In genomic region chr14:90651405-90651804, GRCh38 we compare ENCODE assay signal across 27 cellular contexts.
DNase-seq lines count a peak whose midpoint lies in the region; ATAC-seq and TF ChIP-seq lines count a peak whose summit lies in the region.
"Had no signal": no experiment of that assay in that cellular context is flagged by ENCODE, and none has a peak within 500 bp of the region (broad histone marks: within the 10 kb centered on the region; RNA-seq: fewer than 3 reads in every experiment).

No MANE protein-coding gene starts in this region.

- no peak overlapping the region for H3K4me3 ChIP-seq in sigmoid colon
- H3K4me3 ChIP-seq: BLaER1 treated with 17β-estradiol and CSF1 and Interleukin-3, amounts not matched to agents 10 nM and 100 nM; GM12878; K562 had no signal

- H2BK120ac ChIP-seq in H9 (ENCODE audit: low read depth, low read length, poor library complexity, severe bottlenecking), result no peak overlapping the region

- no peak for TF ChIP-seq EP300 in sigmoid colon (IDR thresholded peaks at IDR 0.05)

- TF ChIP-seq POLR2A in sigmoid colon (IDR thresholded peaks at IDR 0.05), result no peak

- peaks cover 0 to 5% (median 5%) of the 10 kb centered on the region in 3 experiments; a peak in 2 of 7 replicates for H3K36me3 Mint-ChIP-seq in H9 (ENCODE audit: insufficient read depth in 1 of 3, low read depth in 3 of 3)
- H3K36me3 Mint-ChIP-seq: CD4-positive, alpha-beta memory T cell had no signal

- H2AFZ ChIP-seq in H9 (ENCODE audit: low read length), result no peak overlapping the region

- no peaks in the 10 kb centered on the region for H3K9me3 Mint-ChIP-seq in H9
- H3K9me3 Mint-ChIP-seq: CD4-positive, alpha-beta memory T cell; HFFc6 had no signal

- no peak overlapping the region for H4K8ac ChIP-seq in H9 (replicated peaks; ENCODE audit: insufficient read length, low read depth, low read length)

- DNase-seq in H9 (no peak), caudate nucleus (lab: John Stamatoyannopoulos, UW) (no peak), sigmoid colon (no peak), NCI-H128 (lab: John Stamatoyannopoulos, UW; ENCODE audit: unreplicated experiment) (no peak), NCI-H524 (lab: John Stamatoyannopoulos, UW) (no peak), left cardiac atrium (no peak)
- DNase-seq in effector CD4-positive, alpha-beta T cell, result no peak
- DNase-seq: ACHN; Caco-2; CD4-positive, alpha-beta memory T cell; DMS 273 treated with DMSO at 0.1 percent for 48 hours; DND-41; H7; HFFc6; MM.1S; NCI-H1092 treated with DMSO at 0.1 percent for 48 hours; NCI-H2029 treated with DMSO at 0.1 percent for 48 hours; NCI-H345; NCI-H524 treated with DMSO at 0.1 percent for 48 hours; NCI-H82; SIG-M5 had no signal

- no peak overlapping the region for H3K23ac ChIP-seq in H9 (ENCODE audit: insufficient read length, low read depth, low read length)

- intact Hi-C loops in sigmoid colon (cut with DNase I) (no loop called here), left cardiac atrium (cut with DNase I) (no loop called here)

- no peak overlapping the region for H2BK20ac ChIP-seq in H9 (ENCODE audit: low read depth, low read length, poor library complexity, severe bottlenecking)

- H2BK12ac ChIP-seq in H9 (ENCODE audit: insufficient read length, low read depth, low read length), result no peak overlapping the region

- no peak overlapping the region for H2BK15ac ChIP-seq in H9 (ENCODE audit: low read depth, low read length)

- no peak overlapping the region for H2AK5ac ChIP-seq in H9 (ENCODE audit: insufficient read length, low read length)

- no peak overlapping the region for H3K4ac ChIP-seq in H9 (ENCODE audit: low read depth, low read length)

- peak overlapping the region in 2 of 3 experiments; percentile 64 to 73; a peak in 2 of 7 replicates for H3K27ac Mint-ChIP-seq in H9
- H3K27ac Mint-ChIP-seq: CD4-positive, alpha-beta memory T cell; HFFc6 had no signal

- H4K5ac ChIP-seq in H9 (ENCODE audit: insufficient read length, low read depth, low read length), result no peak overlapping the region

- no peak overlapping the region for H3K4me3 Mint-ChIP-seq in H9
- H3K4me3 Mint-ChIP-seq: CD4-positive, alpha-beta memory T cell; HFFc6 had no signal

- no peaks in the 10 kb centered on the region for H3K9me3 ChIP-seq in H9 (ENCODE audit: control insufficient read depth, low read depth, low read length)
- H3K9me3 ChIP-seq in sigmoid colon, result no peaks in the 10 kb centered on the region
- H3K9me3 ChIP-seq: BLaER1 treated with 17β-estradiol and CSF1 and Interleukin-3, amounts not matched to agents 10 nM and 100 nM; Caco-2 had no signal

- no peaks in the 10 kb centered on the region for H3K79me2 ChIP-seq in H9 (ENCODE audit: insufficient read depth, low read length)

- WGBS in H9 (ENCODE audit: extremely low coverage, insufficient read length, low lambda C conversion rate), result no CpG with 5 or more reads among the region's 3 CpGs
- WGBS in sigmoid colon, 2 donors, result 82 to 87% methylated on average over 3 of the region's 3 CpGs

- peaks cover 40 to 47% of the 10 kb centered on the region in 2 experiments for H3K4me1 Mint-ChIP-seq in H9
- H3K4me1 Mint-ChIP-seq: CD4-positive, alpha-beta memory T cell had no signal

- no peak overlapping the region for H4K91ac ChIP-seq in H9 (ENCODE audit: insufficient read length, low read depth, low read length)

- H3K4me1 ChIP-seq in H9 (ENCODE audit: insufficient read depth, low read length), result peaks cover 6% of the 10 kb centered on the region; the same call in 1 of the 2 replicates
- peaks cover 0 to 58% (median 41%) of the 10 kb centered on the region in 4 donors for H3K4me1 ChIP-seq in sigmoid colon

- H3T11ph ChIP-seq in H9 (ENCODE audit: low read length), result no peak overlapping the region

- TF ChIP-seq CTCF in H9 (conservative IDR thresholded peaks at IDR 0.05), result no peak
- TF ChIP-seq CTCF in sigmoid colon (IDR thresholded peaks at IDR 0.05), result no peak

- H3K9ac ChIP-seq in H9 (ENCODE audit: extremely low read depth, insufficient read length, low read length), result no peak overlapping the region
- H3K9ac ChIP-seq: BLaER1 treated with 17β-estradiol and CSF1 and Interleukin-3, amounts not matched to agents 10 nM and 100 nM had no signal

- H3K27me3 Mint-ChIP-seq in H9 (ENCODE audit: low read depth), result no peaks in the 10 kb centered on the region
- H3K27me3 Mint-ChIP-seq: CD4-positive, alpha-beta memory T cell had no signal

- no peaks in the 10 kb centered on the region for H4K20me1 ChIP-seq in H9 (ENCODE audit: control insufficient read depth, insufficient read depth, insufficient read length)
- H4K20me1 ChIP-seq: BLaER1 treated with 17β-estradiol and CSF1 and Interleukin-3, amounts not matched to agents 10 nM and 100 nM had no signal

- H2BK5ac ChIP-seq in H9 (ENCODE audit: insufficient read length, low read length), result no peak overlapping the region

- no peaks in the 10 kb centered on the region for H3K23me2 ChIP-seq in H9 (ENCODE audit: insufficient read length, low read depth, low read length, poor library complexity, severe bottlenecking)

- peaks cover 0 to 8% (median 0%) of the 10 kb centered on the region in 4 donors for H3K36me3 ChIP-seq in sigmoid colon

- no peak overlapping the region for H3K18ac ChIP-seq in H9 (ENCODE audit: insufficient read length, low read depth, low read length)

- H3K27me3 ChIP-seq in H9 (ENCODE audit: insufficient read depth, low read length) (no peaks in the 10 kb centered on the region), layer of hippocampus (ENCODE audit: control insufficient read depth, insufficient read depth, low read length) (no peaks in the 10 kb centered on the region), sigmoid colon (no peaks in the 10 kb centered on the region)
- H3K27me3 ChIP-seq: BLaER1 treated with 17β-estradiol and CSF1 and Interleukin-3, amounts not matched to agents 10 nM and 100 nM had no signal

- H3K4me2 ChIP-seq in H9 (ENCODE audit: insufficient read depth, insufficient read length, low read length), result no peak overlapping the region

- no peak overlapping the region for H3K14ac ChIP-seq in H9 (ENCODE audit: insufficient read depth, low read length)

- no peak overlapping the region for H3K27ac ChIP-seq in H9 (ENCODE audit: insufficient read length, low read depth, low read length)
- H3K27ac ChIP-seq in caudate nucleus (ENCODE audit: low read depth, low read length), result peak overlapping the region; percentile 82
- H3K27ac ChIP-seq in layer of hippocampus (ENCODE audit: low read depth, low read length), result peak overlapping the region; percentile 13
- H3K27ac ChIP-seq in sigmoid colon, result peak overlapping the region in 3 of 4 donors; percentile 8 to 57 (median 52)
- H3K27ac ChIP-seq: 22Rv1; BLaER1 treated with 17β-estradiol and CSF1 and Interleukin-3, amounts not matched to agents 10 nM and 100 nM had no signal

- ATAC-seq in left cardiac atrium, result no peak
- ATAC-seq: GM12878, K562, Panc1 had no signal

- no peaks in the 10 kb centered on the region for H3K79me1 ChIP-seq in H9 (ENCODE audit: insufficient read depth, low read depth, low read length, poor library complexity, severe bottlenecking)

- no peak overlapping the region for H3K56ac ChIP-seq in H9 (ENCODE audit: insufficient read length, low read depth, low read length)
